ENCODE assay signal across 8 cellular contexts in genomic region chr14:102819176-102819628, GRCh38. TPM values are rescaled to one million over a fixed set of nuclear protein-coding genes. Genes with fewer than 3 reads are reported as not detected.
A peak's percentile ranks its signal among the peaks of the same experiment; 100 is the strongest.
DNase-seq lines count a peak whose midpoint lies in the region; ATAC-seq, FAIRE-seq and TF ChIP-seq lines count a peak whose summit lies in the region.

No MANE protein-coding gene starts in this region.

- no peaks in the 10 kb centered on the region for H3K9me3 Mint-ChIP-seq in CD4-positive, CD25-positive, alpha-beta regulatory T cell

- peaks cover 39% of the 10 kb centered on the region for H3K79me2 ChIP-seq in keratinocyte (ENCODE audit: control insufficient read depth, insufficient read depth, low read length)

- TF ChIP-seq POLR2A in transverse colon (IDR thresholded peaks at IDR 0.05), result peak; percentile 17

- peak overlapping the region; percentile 86 for H3K4me3 ChIP-seq in CD4-positive, CD25-positive, alpha-beta regulatory T cell (ENCODE audit: low read depth, low read length)
- H3K4me3 ChIP-seq in keratinocyte (ENCODE audit: control insufficient read depth in 2 of 3, extremely low read depth in 1 of 3, insufficient read depth in 2 of 3, low read depth in 1 of 3, low read length in 3 of 3), result peak overlapping the region; percentile 15 to 52 (median 15)
- H3K4me3 ChIP-seq in transverse colon, result peak overlapping the region in 2 of 4 donors; percentile 21 to 22
- no peak overlapping the region for H3K4me3 ChIP-seq in WERI-Rb-1 (ENCODE audit: low read depth, low read length)

- H3K9ac ChIP-seq in keratinocyte (ENCODE audit: control insufficient read depth, extremely low read depth, insufficient read depth, low read length), result peak overlapping the region; percentile 50

- H3K9me3 ChIP-seq in CD4-positive, CD25-positive, alpha-beta regulatory T cell (ENCODE audit: control insufficient read depth in 2 of 2, low read length in 2 of 2), result no peaks in the 10 kb centered on the region
- no peaks in the 10 kb centered on the region for H3K9me3 ChIP-seq in keratinocyte (ENCODE audit: control insufficient read depth, low read depth, low read length)
- no peaks in the 10 kb centered on the region for H3K9me3 ChIP-seq in transverse colon
- no peaks in the 10 kb centered on the region for H3K9me3 ChIP-seq in WERI-Rb-1 (ENCODE audit: severe bottlenecking)

- TF ChIP-seq CTCF in keratinocyte (optimal IDR thresholded peaks at IDR 0.05 in 1 of 3, IDR thresholded peaks at IDR 0.05 in 1 of 3, conservative IDR thresholded peaks at IDR 0.05 in 1 of 3; ENCODE audit: extremely low read depth in 1 of 3, insufficient read depth in 2 of 3, low read length in 3 of 3) (no peak), transverse colon (IDR thresholded peaks at IDR 0.05) (no peak), WERI-Rb-1 (IDR thresholded peaks at IDR 0.05; ENCODE audit: low read depth, low read length) (no peak)

- no peaks in the 10 kb centered on the region for H3K27me3 ChIP-seq in CD4-positive, CD25-positive, alpha-beta regulatory T cell (ENCODE audit: control insufficient read depth, insufficient read depth, low read length)
- H3K27me3 ChIP-seq in keratinocyte (ENCODE audit: control insufficient read depth, extremely low read depth, insufficient read depth, low read length), result no peaks in the 10 kb centered on the region
- H3K27me3 ChIP-seq in transverse colon, result no peaks in the 10 kb centered on the region
- no peaks in the 10 kb centered on the region for H3K27me3 ChIP-seq in WERI-Rb-1 (ENCODE audit: insufficient read depth, low read depth, severe bottlenecking)

- H3K27ac Mint-ChIP-seq in CD4-positive, CD25-positive, alpha-beta regulatory T cell, result peak overlapping the region; percentile 90 to 97 (median 97)

- WGBS in transverse colon (ENCODE audit: low coverage in 1 of 2), 2 donors, result 44 to 48% methylated on average over 8 to 9 of the region's 9 CpGs

- peak; percentile 43 to 89 (median 53) for DNase-seq in CD4-positive, CD25-positive, alpha-beta regulatory T cell
- DNase-seq in activated CD4-positive, alpha-beta T cell treated with anti-CD3 and anti-CD28 coated beads, Interleukin-2, amount 50 U/mL, for 4 hours, result peak; percentile 37 to 44
- DNase-seq in keratinocyte (ENCODE audit: low read depth, low spot score) (no peak), transverse colon (peak; percentile 72), A172 (ENCODE audit: low spot score) (no peak), WERI-Rb-1 (no peak)

- peak overlapping the region; percentile 67 for H3K4me2 ChIP-seq in keratinocyte (ENCODE audit: control insufficient read depth, extremely low read depth, insufficient read depth, low read depth, low read length)

- peaks cover 28% of the 10 kb centered on the region for H3K36me3 Mint-ChIP-seq in CD4-positive, CD25-positive, alpha-beta regulatory T cell

- no peaks in the 10 kb centered on the region for H3K27me3 Mint-ChIP-seq in CD4-positive, CD25-positive, alpha-beta regulatory T cell

- dilution Hi-C loops in keratinocyte (cut with MboI; ENCODE audit: extremely low pct_ligation_motif_present, low sequenced_read_pairs), result no loop called here

- peaks cover 52 to 93% (median 65%) of the 10 kb centered on the region in 4 donors for H3K4me1 Mint-ChIP-seq in CD4-positive, CD25-positive, alpha-beta regulatory T cell

- peak; percentile 81 for FAIRE-seq in keratinocyte (lab: Jason Lieb, UNC)

- TF ChIP-seq EP300 in transverse colon (IDR thresholded peaks at IDR 0.05; ENCODE audit: low read depth), result no peak

- H4K20me1 ChIP-seq in keratinocyte (ENCODE audit: control insufficient read depth, extremely low read depth, insufficient read depth, low read length), result no peaks in the 10 kb centered on the region

- H3K9me1 ChIP-seq in keratinocyte (ENCODE audit: control insufficient read depth, extremely low read depth, insufficient read depth, low read length), result no peaks in the 10 kb centered on the region

- ATAC-seq in CD4-positive, CD25-positive, alpha-beta regulatory T cell (ENCODE audit: low read depth in 2 of 2), result peak; percentile 81 to 84
- ATAC-seq in GM19438 (IDR thresholded peaks at IDR 0.05; ENCODE audit: low read depth, unreplicated experiment), result peak; percentile 71
- ATAC-seq in HG03442 (IDR thresholded peaks at IDR 0.05; ENCODE audit: unreplicated experiment), result peak; percentile 73

- intact Hi-C loops in transverse colon (cut with DNase I; ENCODE audit: low total_unique reads), result no loop called here

- H3K36me3 ChIP-seq in CD4-positive, CD25-positive, alpha-beta regulatory T cell (ENCODE audit: control insufficient read depth, insufficient read depth, low read length), result peaks cover 7% of the 10 kb centered on the region
- H3K36me3 ChIP-seq in keratinocyte (ENCODE audit: control insufficient read depth in 2 of 2, extremely low read depth in 1 of 2, insufficient read depth in 2 of 2, low read length in 2 of 2) (peaks cover 0 to 5% of the 10 kb centered on the region in 2 experiments), transverse colon (no peaks in the 10 kb centered on the region), WERI-Rb-1 (no peaks in the 10 kb centered on the region)

- peak overlapping the region; percentile 59 to 91 (median 78) for H3K4me3 Mint-ChIP-seq in CD4-positive, CD25-positive, alpha-beta regulatory T cell

- in situ Hi-C loops in transverse colon (cut with MboI; ENCODE audit: low pct_ligation_motif_present in 1 of 4, low pct_unique_long_range_greater_than_20kb in 1 of 4, low sequenced_read_pairs in 3 of 4), result no loop called here

- H3K27ac ChIP-seq in CD4-positive, CD25-positive, alpha-beta regulatory T cell (ENCODE audit: insufficient read depth, low read length, poor library complexity, severe bottlenecking), result peak overlapping the region; percentile 83
- H3K27ac ChIP-seq in keratinocyte (ENCODE audit: control insufficient read depth, insufficient read depth, low read length) (peak overlapping the region; percentile 22), transverse colon (peak overlapping the region; percentile 50 to 77 (median 72)), WERI-Rb-1 (no peak overlapping the region)

- no peak overlapping the region for H2AFZ ChIP-seq in keratinocyte (ENCODE audit: control insufficient read depth, low read length)

- peaks cover 76% of the 10 kb centered on the region for H3K4me1 ChIP-seq in CD4-positive, CD25-positive, alpha-beta regulatory T cell (ENCODE audit: control insufficient read depth, insufficient read depth, low read length, poor library complexity, severe bottlenecking)
- H3K4me1 ChIP-seq in keratinocyte (ENCODE audit: control insufficient read depth, extremely low read depth, insufficient read depth, low read length) (peaks cover 23% of the 10 kb centered on the region), transverse colon (peaks cover 0 to 24% (median 11%) of the 10 kb centered on the region in 4 donors)

RNA-seq across cellular contexts. Expression of gene TRAF3, which starts 42.0 kb away (rescaled TPM):
- 71.2 TPM for total RNA-seq in CD4-positive, CD25-positive, alpha-beta regulatory T cell
- polyA plus RNA-seq in CD4-positive, CD25-positive, alpha-beta regulatory T cell, result 10 to 100 TPM; 17.7 to 26.9 (median 20.4) TPM
- 11.0 to 20.1 TPM (median 12.5 TPM) in 3 replicates for polyA plus RNA-seq in keratinocyte
- polyA plus RNA-seq in keratinocyte (2011; ENCODE audit: low read depth), result 11.3 TPM
- polyA plus RNA-seq in keratinocyte (2011; cell fraction: cytosol; rRNA removed), result 14.0 and 17.4 TPM in 2 replicates
- polyA plus RNA-seq in keratinocyte (2011; cell fraction: nucleus; rRNA removed), result 18.8 and 22.7 TPM in 2 replicates
- polyA plus RNA-seq in keratinocyte (2012; ENCODE audit: low replicate concordance), result 5.2 and 16.8 TPM in 2 replicates
- 21.9 to 45.6 TPM (median 25.2 TPM) in 3 replicates for polyA minus RNA-seq in keratinocyte
- 12.5 TPM for polyA minus RNA-seq in keratinocyte (2011; cell fraction: cytosol; rRNA and poly(A)+ RNA removed)
- polyA minus RNA-seq in keratinocyte (2011; cell fraction: nucleus; rRNA and poly(A)+ RNA removed), result 11.1 and 14.6 TPM in 2 replicates
- 10 to 100 TPM; 18.7 to 28.9 (median 25.0) TPM for total RNA-seq in transverse colon
- total RNA-seq in A172 (2014; rRNA removed; shearing (Covaris generic)), result 14.0 and 16.8 TPM in 2 replicates

Comparison
In these comparisons a context has a peak if more than half of its experiments do, and no peak if none do; other contexts are left out.
1. DNase-seq: peak in CD4-positive, CD25-positive, alpha-beta regulatory T cell (3 of 3), activated CD4-positive, alpha-beta T cell treated with anti-CD3 and anti-CD28 coated beads, Interleukin-2, amount 50 U/mL, for 4 hours (2 of 2) and transverse colon (single experiment); none in keratinocyte (single experiment), A172 (single experiment) and WERI-Rb-1 (single experiment).
2. Peak in every context shown above with its lines, with median percentiles within 50 percentile points of each other: ATAC-seq.